1 cellular context compared by ENCODE assay signal in genomic region chr1:154272217-154272998, GRCh38.
TF ChIP-seq lines count a peak whose summit lies in the region.

TSS of gene HAX1 (plus strand) at chr1:154272629. CDS start at chr1:154272724, 95 bp downstream.

TF ChIP-seq in K562, 482 proteins besides CTCF, POLR2A, EP300 and RAD21 (continued from another document and continues in another):
- TF ChIP-seq PKNOX1 (IDR thresholded peaks at IDR 0.05) = peak; percentile 67
- peak; percentile 81; the same call in 1 of the 2 replicates for TF ChIP-seq LEF1 (IDR thresholded peaks at IDR 0.05)
- no peak for TF ChIP-seq HNRNPH1 (optimal IDR thresholded peaks at IDR 0.05; ENCODE audit: low read depth, low read length)
- no peak for TF ChIP-seq RBM22 (IDR thresholded peaks at IDR 0.05; ENCODE audit: low read depth, low read length, poor library complexity, severe bottlenecking)
- peak; percentile 97 for TF ChIP-seq KLF13 (tag; IDR thresholded peaks at IDR 0.05; ENCODE audit: borderline replicate concordance, low read depth)
- no peak for TF ChIP-seq ZNF830 (CRISPR knock-in tag; IDR thresholded peaks at IDR 0.05)
- no peak for TF ChIP-seq ZFP91 (CRISPR knock-in tag; IDR thresholded peaks at IDR 0.05)
- TF ChIP-seq CCNT2 (IDR thresholded peaks at IDR 0.05; ENCODE audit: borderline replicate concordance, extremely low read depth, insufficient read length, low read depth, low read length) = peak; percentile 54
- no peak for TF ChIP-seq TAF15 (IDR thresholded peaks at IDR 0.05; ENCODE audit: low read depth, low read length)
- no peak for TF ChIP-seq ZNF23 (CRISPR knock-in tag; IDR thresholded peaks at IDR 0.05)
- no peak for TF ChIP-seq POLR3G (IDR thresholded peaks at IDR 0.05; ENCODE audit: extremely low read depth, insufficient read length, insufficient replicate concordance)
- TF ChIP-seq CBFA2T3 (IDR thresholded peaks at IDR 0.05) = 0 out of 2 replicates have a peak, but pooled peaks have one; percentile 17
- TF ChIP-seq ZNF766 (CRISPR knock-in tag; conservative IDR thresholded peaks at IDR 0.05) = 0 out of 2 replicates have a peak, but pooled peaks have one; percentile 19
- no peak for TF ChIP-seq KLF6 (CRISPR knock-in tag; IDR thresholded peaks at IDR 0.05; ENCODE audit: borderline replicate concordance)
- TF ChIP-seq PCBP1 (IDR thresholded peaks at IDR 0.05; ENCODE audit: low read depth, low read length, poor library complexity, severe bottlenecking) = no peak
- TF ChIP-seq ZNF134 (CRISPR knock-in tag; conservative IDR thresholded peaks at IDR 0.05) = no peak
- peak; percentile 96 for TF ChIP-seq ATF3 (IDR thresholded peaks at IDR 0.05)
- peak; percentile 9; the same call in 1 of the 2 replicates for TF ChIP-seq ATF3 (CRISPR knock-in tag; conservative IDR thresholded peaks at IDR 0.05)
- TF ChIP-seq SREBF2 (CRISPR knock-in tag; IDR thresholded peaks at IDR 0.05) = no peak
- TF ChIP-seq CREB3L1 (IDR thresholded peaks at IDR 0.05; ENCODE audit: borderline replicate concordance, low read depth) = peak; percentile 41; the same call in 1 of the 2 replicates
- peak; percentile 78 for TF ChIP-seq ZBTB33 (CRISPR knock-in tag; IDR thresholded peaks at IDR 0.05)
- no peak for TF ChIP-seq MCM2 (IDR thresholded peaks at IDR 0.05; ENCODE audit: low read depth)
- no peak for TF ChIP-seq FOXA3 (CRISPR knock-in tag; conservative IDR thresholded peaks at IDR 0.05 in 1 of 2, IDR thresholded peaks at IDR 0.05 in 1 of 2)
- no peak for TF ChIP-seq ZNF79 (CRISPR knock-in tag; IDR thresholded peaks at IDR 0.05; ENCODE audit: low read depth)
- no peak for TF ChIP-seq HMGXB4 (CRISPR knock-in tag; IDR thresholded peaks at IDR 0.05)
- TF ChIP-seq SMAD1 (IDR thresholded peaks at IDR 0.05; ENCODE audit: low read depth, low read length, partially characterized antibody) = no peak
- TF ChIP-seq ZNF695 (CRISPR knock-in tag; IDR thresholded peaks at IDR 0.05) = no peak
- TF ChIP-seq ZNF512 (tag; IDR thresholded peaks at IDR 0.05) = no peak
- no peak for TF ChIP-seq TCF7L2 (IDR thresholded peaks at IDR 0.05; ENCODE audit: low read depth, low read length)
- TF ChIP-seq ELK1 (CRISPR knock-in tag; IDR thresholded peaks at IDR 0.05) = no peak
- TF ChIP-seq ZBTB17 (CRISPR knock-in tag; IDR thresholded peaks at IDR 0.05) = peak; percentile 58; the same call in 1 of the 2 replicates
- no peak for TF ChIP-seq ZNF146 (CRISPR knock-in tag; IDR thresholded peaks at IDR 0.05; ENCODE audit: unreplicated experiment)
- TF ChIP-seq E2F4 (CRISPR knock-in tag; IDR thresholded peaks at IDR 0.05; ENCODE audit: low read depth) = peak; percentile 57; the same call in 1 of the 2 replicates
- no peak for TF ChIP-seq NCOA6 (IDR thresholded peaks at IDR 0.05)
- 0 out of 2 replicates have a peak, but pooled peaks have one; percentile 35 for TF ChIP-seq HNRNPUL1 (IDR thresholded peaks at IDR 0.05; ENCODE audit: low read length)
- no peak for TF ChIP-seq RBBP5 (IDR thresholded peaks at IDR 0.05; ENCODE audit: borderline replicate concordance, insufficient read depth, low read length, poor library complexity, severe bottlenecking)
- no peak for TF ChIP-seq MIER1 (IDR thresholded peaks at IDR 0.05; ENCODE audit: low read depth)
- no peak for TF ChIP-seq TCF15 (CRISPR knock-in tag; IDR thresholded peaks at IDR 0.05)
- TF ChIP-seq SRF (CRISPR knock-in tag; IDR thresholded peaks at IDR 0.05) = 0 out of 4 replicates have a peak, but pooled peaks of 1 of the 2 experiments have one; percentile 20
- 0 out of 2 replicates have a peak, but pooled peaks have one; percentile 16 for TF ChIP-seq ZNF583 (CRISPR knock-in tag; IDR thresholded peaks at IDR 0.05)
- TF ChIP-seq PYGO2 (tag; IDR thresholded peaks at IDR 0.05) = no peak
- no peak for TF ChIP-seq ZHX1 (conservative IDR thresholded peaks at IDR 0.05; ENCODE audit: low read length)
- TF ChIP-seq ZNF24 (IDR thresholded peaks at IDR 0.05) = peak; percentile 5; the same call in 1 of the 2 replicates
- no peak for TF ChIP-seq ZC3H4 (CRISPR knock-in tag; IDR thresholded peaks at IDR 0.05; ENCODE audit: borderline replicate concordance)
- TF ChIP-seq JUNB (CRISPR knock-in tag; conservative IDR thresholded peaks at IDR 0.05) = no peak
